ENCODE assay signal across 30 cellular contexts in the genomic region with DNA sequence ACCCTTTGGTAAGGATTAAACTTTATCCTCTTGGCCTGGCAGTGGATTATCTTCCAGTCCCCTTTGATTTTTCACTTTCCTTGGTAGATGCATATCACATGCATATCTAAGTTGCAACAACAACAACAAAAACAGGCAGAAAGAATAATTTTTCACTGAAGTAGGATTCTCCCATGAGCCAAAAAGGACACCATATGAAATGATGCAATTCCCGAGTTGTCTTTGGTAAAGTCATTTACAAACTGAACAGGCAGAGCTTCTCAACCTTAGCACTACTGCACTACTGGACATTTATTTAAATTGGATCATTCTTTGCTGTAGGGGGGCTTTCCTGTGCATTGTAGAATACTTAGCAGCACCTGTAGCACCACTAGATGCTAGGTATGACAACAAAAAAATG.
"Had no signal": no experiment of that assay in that cellular context is flagged by ENCODE, and none has a peak within 500 bp of the region (broad histone marks: within the 10 kb centered on the region; RNA-seq: fewer than 3 reads in every experiment).

No MANE protein-coding gene starts in this region.

- H3K4me3 ChIP-seq: ascending aorta, cardiac muscle cell, colonic mucosa had no signal

- H3K27me3 ChIP-seq: ascending aorta, cardiac muscle cell, colonic mucosa had no signal

- H3K36me3 ChIP-seq: ascending aorta, cardiac muscle cell, colonic mucosa had no signal

- ATAC-seq: activated CD8-positive, alpha-beta T cell treated with anti-CD3 and anti-CD28 coated beads for 36 hours; activated naive CD8-positive, alpha-beta T cell treated with anti-CD3 and anti-CD28 coated beads, Interleukin-2, amount 50 U/mL, for 24 hours; activated T-cell treated with anti-CD3 and anti-CD28 coated beads, Interleukin-2, amount 50 U/mL, for 4 hours; activated T-cell treated with anti-CD3 and anti-CD28 coated beads, Interleukin-2, amount 50 U/mL, for 72 hours; activated T-helper 17 cell treated with anti-CD3 and anti-CD28 coated beads, Interleukin-2, amount 50 U/mL, for 72 hours had no signal

- H3K27ac ChIP-seq: ascending aorta, cardiac muscle cell, colonic mucosa, VCaP had no signal

- H3K4me1 ChIP-seq: ascending aorta, colonic mucosa had no signal

- H3K9me3 ChIP-seq: ascending aorta, colonic mucosa had no signal

- DNase-seq: activated B cell treated with CpG ODN at 0.5 μM for 24 hours; activated CD4-positive, alpha-beta memory T cell treated with anti-CD3 and anti-CD28 coated beads for 36 hours; activated CD4-positive, alpha-beta T cell treated with anti-CD3 and anti-CD28 coated beads for 4 hours; activated CD4-positive, alpha-beta T cell treated with anti-CD3 and anti-CD28 coated beads, Interleukin-2, amount 10 ng/mL, durations not matched to agents 24 days and 14 days; activated CD4-positive, alpha-beta T cell treated with anti-CD3 and anti-CD28 coated beads, Interleukin-2, amount 50 U/mL, for 1 hour; activated CD4-positive, alpha-beta T cell treated with anti-CD3 and anti-CD28 coated beads, Interleukin-2, amount 50 U/mL, for 4 hours; activated CD4-positive, CD25-positive, alpha-beta regulatory T cell treated with anti-CD3 and anti-CD28 coated beads, Interleukin-2, amount 50 U/mL, for 72 hours; activated CD8-positive, alpha-beta memory T cell treated with anti-CD3 and anti-CD28 coated beads, Interleukin-2, amount 50 U/mL, for 4 hours; activated CD8-positive, alpha-beta T cell treated with anti-CD3 and anti-CD28 coated beads for 36 hours; activated effector memory CD4-positive, alpha-beta T cell treated with Interleukin-2 at 50 U/mL for 16 hours; activated gamma-delta T cell; activated naive CD4-positive, alpha-beta T cell treated with anti-CD3 and anti-CD28 coated beads, Interleukin-2, amount 10 ng/mL, durations not matched to agents 7 days and 5 days; activated naive CD4-positive, alpha-beta T cell treated with Interleukin-2 at 50 U/mL for 16 hours; activated naive CD8-positive, alpha-beta T cell treated with anti-CD3 and anti-CD28 coated beads, Interleukin-2, amount 10 ng/mL, durations not matched to agents 7 days and 5 days; activated naive CD8-positive, alpha-beta T cell treated with anti-CD3 and anti-CD28 coated beads, Interleukin-2, amount 50 U/mL, for 24 hours; activated T-cell treated with anti-CD3 and anti-CD28 coated beads for 4 hours; activated T-cell treated with anti-CD3 and anti-CD28 coated beads, Interleukin-2, amount 50 U/mL, for 1 hour; activated T-cell treated with anti-CD3 and anti-CD28 coated beads, Interleukin-2, amount 50 U/mL, for 4 hours; activated T-cell treated with anti-CD3 and anti-CD28 coated beads, Interleukin-2, amount 50 U/mL, for 72 hours; amygdala; anterior cingulate cortex; caudate nucleus; cerebellar nuclear complex; colonic mucosa; T-helper 2 cell; T-helper 9 cell had no signal
